In genomic region chr14:105324871-105325270, GRCh38 we compare ENCODE assay signal across 1 cellular context.
TF ChIP-seq lines count a peak whose summit lies in the region.

No MANE protein-coding gene starts in this region.

TF ChIP-seq in H1, 55 proteins besides CTCF, POLR2A, EP300 and RAD21:
- no peak for TF ChIP-seq TBP (IDR thresholded peaks at IDR 0.05; ENCODE audit: low read depth, low read length)
TF ChIP-seq in H1: peak in this region for 0.
